In the genomic region with DNA sequence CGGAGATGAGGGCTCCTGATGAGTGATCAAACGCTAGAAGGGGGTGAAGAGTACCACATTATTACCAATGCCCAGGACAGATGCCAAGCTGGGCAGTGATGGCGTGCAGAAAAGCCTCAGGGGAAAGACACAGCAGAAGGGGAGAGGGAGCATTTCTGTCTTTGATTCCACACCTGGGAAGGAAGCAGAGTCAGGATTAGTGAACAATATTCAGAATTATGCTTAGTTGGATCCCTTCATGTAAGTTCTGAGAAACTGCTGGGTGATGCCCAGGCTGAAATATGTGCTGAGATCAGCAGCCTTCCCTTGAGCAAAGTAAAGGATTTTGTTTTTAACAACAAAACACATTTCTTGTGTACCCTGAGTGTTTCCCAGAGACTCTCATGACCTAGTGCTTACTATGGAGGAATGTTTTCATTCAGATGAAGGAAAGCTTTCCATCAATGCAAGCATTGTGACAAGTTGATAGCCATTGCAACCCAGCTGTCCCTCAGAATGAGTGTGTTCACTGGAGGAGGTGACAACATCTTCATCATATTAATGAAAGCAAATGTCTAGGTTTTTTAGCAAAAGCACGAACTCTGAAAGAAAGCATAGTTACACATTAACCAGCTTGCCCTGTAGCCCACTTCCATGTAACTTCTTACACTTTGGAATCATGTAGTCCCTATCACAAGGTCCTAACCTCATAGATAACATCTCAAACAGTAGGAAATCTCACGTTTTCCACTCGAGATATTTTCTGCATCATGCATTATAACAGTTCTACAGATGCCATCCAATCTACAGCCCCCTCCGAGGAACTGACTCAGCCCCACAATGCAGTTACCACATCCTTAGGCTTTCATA, we compare ENCODE assay signal across 19 cellular contexts. TPM values are rescaled to one million over a fixed set of nuclear protein-coding genes. Genes with fewer than 3 reads are reported as not detected.
A peak's percentile ranks its signal among the peaks of the same experiment; 100 is the strongest.
DNase-seq lines count a peak whose midpoint lies in the region; ATAC-seq and TF ChIP-seq lines count a peak whose summit lies in the region.
"Had no signal": no experiment of that assay in that cellular context is flagged by ENCODE, and none has a peak within 500 bp of the region (broad histone marks: within the 10 kb centered on the region; RNA-seq: fewer than 3 reads in every experiment).

No MANE protein-coding gene starts in this region.

- H3K9me3 ChIP-seq in PC-3 (ENCODE audit: low read length) (no peaks in the 10 kb centered on the region), right lobe of liver (no peaks in the 10 kb centered on the region), lower lobe of right lung (no peaks in the 10 kb centered on the region)
- H3K9me3 ChIP-seq: thyroid gland had no signal

- intact Hi-C loops in PC-3 (cut with micrococcal nuclease), result no loop called here
- intact Hi-C loops in right lobe of liver (cut with DNase I), result no loop called here
- intact Hi-C loops in lower lobe of right lung (cut with DNase I), result no loop called here

- BruUV-seq in PC-3 (replicated peaks; lab: Mats Ljungman, UMichigan), result no TSS peak

- H3K9ac ChIP-seq in PC-3 (ENCODE audit: low read length), result no peak overlapping the region

- TF ChIP-seq POLR2A in right lobe of liver (IDR thresholded peaks at IDR 0.05), result no peak

- peak; percentile 96 for ATAC-seq in PC-3
- peak; percentile 72 for ATAC-seq in esophagus mucosa
- peak; percentile 50 to 80 (median 62) for ATAC-seq in right lobe of liver
- ATAC-seq in lower lobe of right lung, result no peak
- no peak for ATAC-seq in GM21367 (IDR thresholded peaks at IDR 0.05; ENCODE audit: unreplicated experiment)
- ATAC-seq: activated CD8-positive, alpha-beta memory T cell treated with anti-CD3 and anti-CD28 coated beads, Interleukin-2, amount 10 ng/mL, durations not matched to agents 7 days and 5 days; activated T-helper 17 cell treated with anti-CD3 and anti-CD28 coated beads, Interleukin-2, amount 50 U/mL, for 72 hours; GM23338; sciatic nerve; stimulated activated memory B cell treated with anti-CD40 and anti-IgM and Interleukin-4, amounts not matched to agents 10 μg/mL and 1 μg/mL and 100 μg/mL, for 72 hours had no signal

- TF ChIP-seq CTCF in PC-3 (conservative IDR thresholded peaks at IDR 0.05; ENCODE audit: low read depth, low read length) (no peak), right lobe of liver (IDR thresholded peaks at IDR 0.05) (no peak), lower lobe of right lung (IDR thresholded peaks at IDR 0.05) (no peak)

- 29% methylated on average over 6 of the region's 7 CpGs for WGBS in right lobe of liver (ENCODE audit: insufficient coverage, low coverage, low lambda C conversion rate, missing lambda C conversion rate)

- peak; percentile 21 for DNase-seq in Daoy (ENCODE audit: low read depth)
- DNase-seq in PC-3, result peak; percentile 43
- DNase-seq in right lobe of liver, result no peak
- no peak for DNase-seq in NCI-H510A (lab: John Stamatoyannopoulos, UW)
- DNase-seq in lower lobe of right lung, result no peak
- no peak for DNase-seq in HK-2 (ENCODE audit: unreplicated experiment)
- DNase-seq: activated CD4-positive, alpha-beta T cell treated with anti-CD3 and anti-CD28 coated beads for 4 hours; activated CD8-positive, alpha-beta memory T cell treated with anti-CD3 and anti-CD28 coated beads, Interleukin-2, amount 10 ng/mL, durations not matched to agents 7 days and 5 days; naive B cell; NCI-H1930; NCI-H446; thyroid gland had no signal

- peaks cover 15% of the 10 kb centered on the region for H3K4me1 ChIP-seq in PC-3 (ENCODE audit: insufficient read depth, low read length)
- peaks cover 0 to 59% (median 12%) of the 10 kb centered on the region in 4 donors for H3K4me1 ChIP-seq in right lobe of liver
- peaks cover 20% of the 10 kb centered on the region for H3K4me1 ChIP-seq in lower lobe of right lung

- H3K27ac ChIP-seq in PC-3 (ENCODE audit: low read length) (peak overlapping the region; percentile 39; the same call in 1 of the 2 replicates), right lobe of liver (peak overlapping the region; percentile 47 to 96 (median 72)), lower lobe of right lung (no peak overlapping the region)

- no peaks in the 10 kb centered on the region for H3F3A ChIP-seq in PC-3 (ENCODE audit: low read length, unreplicated experiment)

- no peak overlapping the region for H2AFZ ChIP-seq in PC-3 (ENCODE audit: low read length)
- H2AFZ ChIP-seq: GM23338 had no signal

- no peaks in the 10 kb centered on the region for H3K79me2 ChIP-seq in PC-3 (ENCODE audit: low read length)

- H3K27me3 ChIP-seq in PC-3 (ENCODE audit: low read length) (no peaks in the 10 kb centered on the region), right lobe of liver (no peaks in the 10 kb centered on the region), lower lobe of right lung (ENCODE audit: low read depth) (no peaks in the 10 kb centered on the region)
- H3K27me3 ChIP-seq: thyroid gland had no signal

- POLR2A ChIA-PET in PC-3 (lab: Charles Lee; ENCODE audit: unreplicated experiment), result no interaction called here

- CTCF ChIA-PET in PC-3 (lab: Charles Lee), result no interaction called here

- H3K36me3 ChIP-seq in PC-3 (ENCODE audit: low read depth, low read length) (no peaks in the 10 kb centered on the region), right lobe of liver (no peaks in the 10 kb centered on the region), lower lobe of right lung (no peaks in the 10 kb centered on the region)
- H3K36me3 ChIP-seq: thyroid gland had no signal

- H3K4me3 ChIP-seq in PC-3 (ENCODE audit: low read length) (no peak overlapping the region), right lobe of liver (no peak overlapping the region), lower lobe of right lung (no peak overlapping the region)
- H3K4me3 ChIP-seq: GM23338, lung, thyroid gland had no signal

- no peak overlapping the region for H3K4me2 ChIP-seq in PC-3 (ENCODE audit: low read length)
- H3K4me2 ChIP-seq: GM23338 had no signal

- H4K20me1 ChIP-seq in PC-3 (ENCODE audit: low read length), result no peaks in the 10 kb centered on the region

- no peaks in the 10 kb centered on the region for H3K9me2 ChIP-seq in PC-3 (replicated peaks; ENCODE audit: low read length)

RNA-seq across cellular contexts. Expression of a gene that starts 23.8 kb away (rescaled TPM):
- 0.40 and 0.51 TPM in 2 replicates for total RNA-seq in Daoy (2014; rRNA removed; shearing (Covaris generic))
- 1.8 and 3.2 TPM in 2 replicates for total RNA-seq in PC-3 (2014; rRNA removed)
- 54.2 TPM for total RNA-seq in esophagus mucosa
- 1,000 to 10,000 TPM in 1 of 6 experiments, 100 to 1,000 TPM in 5; 347 to 1,090 (median 533) TPM for total RNA-seq in right lobe of liver
- total RNA-seq in lower lobe of right lung, result 54.5 TPM

Comparison
In these comparisons a context has a peak if more than half of its experiments do, and no peak if none do; other contexts are left out.
1. DNase-seq: peak in Daoy (single experiment) and PC-3 (single experiment); none in right lobe of liver (0 of 3), NCI-H510A (single experiment), lower lobe of right lung (single experiment) and HK-2 (single experiment).
2. ATAC-seq: peak in PC-3 (single experiment), esophagus mucosa (single experiment) and right lobe of liver (4 of 4); none in lower lobe of right lung (0 of 2) and GM21367 (single experiment).
3. RNA of a gene that starts 23.8 kb away (total RNA-seq): 347 to 1,090 TPM in right lobe of liver, 54.5 TPM in lower lobe of right lung (single experiment) and 54.2 TPM in esophagus mucosa (single experiment); 1.8 to 3.2 TPM in PC-3 and 0.40 to 0.51 TPM in Daoy; every median in the first group is over 10 times any median in the second.